In genomic region chr9:95073042-95073607, GRCh38 we compare ENCODE assay signal across 10 cellular contexts.
DNase-seq lines count a peak whose midpoint lies in the region; TF ChIP-seq lines count a peak whose summit lies in the region.
"Had no signal": no experiment of that assay in that cellular context is flagged by ENCODE, and none has a peak within 500 bp of the region (broad histone marks: within the 10 kb centered on the region; RNA-seq: fewer than 3 reads in every experiment).

No MANE protein-coding gene starts in this region.

- intact Hi-C loops in left ventricle myocardium inferior (cut with micrococcal nuclease): no loop called here

- no peaks in the 10 kb centered on the region for H3K9me2 ChIP-seq in GM23248 (ENCODE audit: insufficient read depth)

- DNase-seq in GM23248 (peak; percentile 51), left ventricle myocardium inferior (no peak), NCI-H1092 (lab: John Stamatoyannopoulos, UW) (no peak), GOT3 (lab: John Stamatoyannopoulos, UW) (no peak), cortex of kidney (lab: John Stamatoyannopoulos, UW) (no peak)
- DNase-seq in activated CD4-positive, alpha-beta T cell treated with anti-CD3 and anti-CD28 coated beads for 48 hours: no peak
- DNase-seq: activated CD4-positive, alpha-beta T cell treated with anti-CD3 and anti-CD28 coated beads, Interleukin-2, amount 10 ng/mL, durations not matched to agents 7 days and 5 days; stimulated activated CD4-positive, alpha-beta T cell treated with anti-CD3 and anti-CD28 coated beads, Interleukin-4, amount 100 ng/mL, for 4 hours had no signal

- no peak overlapping the region for H2AFZ ChIP-seq in GM23248

- 92 to 93% methylated on average over 13 to 18 of the region's 18 CpGs for WGBS in GM23248 (ENCODE audit: low coverage in 1 of 2, low lambda C conversion rate in 2 of 2, missing lambda C conversion rate in 2 of 2), 2 experiments

- peaks cover 72% of the 10 kb centered on the region for H3F3A ChIP-seq in GM23248 (ENCODE audit: insufficient read depth)

- H3K4me3 ChIP-seq in GM23248 (no peak overlapping the region), WI38 (ENCODE audit: low read depth, low read length) (no peak overlapping the region), left ventricle myocardium inferior (no peak overlapping the region), skeletal muscle tissue (ENCODE audit: low read length in 3 of 3) (peak overlapping the region in 1 of 3 donors; percentile 58)

- H3K9me3 ChIP-seq in GM23248 (ENCODE audit: low read depth) (no peaks in the 10 kb centered on the region), left ventricle myocardium inferior (replicated peaks) (no peaks in the 10 kb centered on the region), skeletal muscle tissue (ENCODE audit: control insufficient read depth in 3 of 3, low read length in 3 of 3) (no peaks in the 10 kb centered on the region)

- in situ Hi-C loops in GM23248 (cut with MboI): no loop called here

- H3K27ac ChIP-seq in GM23248 (no peak overlapping the region), left ventricle myocardium inferior (replicated peaks) (peak overlapping the region; percentile 90), skeletal muscle tissue (ENCODE audit: low read depth, low read length) (peak overlapping the region; percentile 48)

- H3K9ac ChIP-seq in GM23248 (no peak overlapping the region), skeletal muscle tissue (ENCODE audit: low read depth in 1 of 3, low read length in 3 of 3) (peak overlapping the region in 1 of 3 donors; percentile 57)

- H3K27me3 ChIP-seq in GM23248 (replicated peaks; ENCODE audit: insufficient read depth): no peaks in the 10 kb centered on the region
- H3K27me3 ChIP-seq in left ventricle myocardium inferior (ENCODE audit: low read depth): no peaks in the 10 kb centered on the region
- no peaks in the 10 kb centered on the region for H3K27me3 ChIP-seq in skeletal muscle tissue (ENCODE audit: control insufficient read depth in 3 of 3, insufficient read depth in 3 of 3, low read length in 3 of 3)

- H3K79me2 ChIP-seq in GM23248 (ENCODE audit: insufficient read depth): peaks cover 100% of the 10 kb centered on the region

- H3K4me2 ChIP-seq in GM23248 (ENCODE audit: unreplicated experiment): no peak overlapping the region

- H4K20me1 ChIP-seq in GM23248 (ENCODE audit: insufficient read depth): peaks cover 19% of the 10 kb centered on the region; the same call in 1 of the 2 replicates

- TF ChIP-seq CTCF in WI38 (IDR thresholded peaks at IDR 0.05; ENCODE audit: low read depth, low read length) (peak; percentile 32; the same call in 1 of the 2 replicates), left ventricle myocardium inferior (IDR thresholded peaks at IDR 0.05; ENCODE audit: borderline replicate concordance) (peak; percentile 35)

- H3K4me1 ChIP-seq in GM23248 (ENCODE audit: insufficient read depth) (peaks cover 13% of the 10 kb centered on the region; the same call in 1 of the 2 replicates), left ventricle myocardium inferior (peaks cover 100% of the 10 kb centered on the region), skeletal muscle tissue (ENCODE audit: control insufficient read depth in 3 of 3, insufficient read depth in 3 of 3, low read length in 3 of 3) (peaks cover 71 to 99% (median 90%) of the 10 kb centered on the region in 3 donors)

- H3K36me3 ChIP-seq in GM23248 (ENCODE audit: low read depth) (peaks cover 60% of the 10 kb centered on the region), left ventricle myocardium inferior (peaks cover 21% of the 10 kb centered on the region), skeletal muscle tissue (ENCODE audit: control insufficient read depth in 3 of 3, insufficient read depth in 3 of 3, low read length in 3 of 3) (peaks cover 8 to 20% (median 12%) of the 10 kb centered on the region in 3 donors)
